1 cellular context compared by ENCODE assay signal in the genomic region with DNA sequence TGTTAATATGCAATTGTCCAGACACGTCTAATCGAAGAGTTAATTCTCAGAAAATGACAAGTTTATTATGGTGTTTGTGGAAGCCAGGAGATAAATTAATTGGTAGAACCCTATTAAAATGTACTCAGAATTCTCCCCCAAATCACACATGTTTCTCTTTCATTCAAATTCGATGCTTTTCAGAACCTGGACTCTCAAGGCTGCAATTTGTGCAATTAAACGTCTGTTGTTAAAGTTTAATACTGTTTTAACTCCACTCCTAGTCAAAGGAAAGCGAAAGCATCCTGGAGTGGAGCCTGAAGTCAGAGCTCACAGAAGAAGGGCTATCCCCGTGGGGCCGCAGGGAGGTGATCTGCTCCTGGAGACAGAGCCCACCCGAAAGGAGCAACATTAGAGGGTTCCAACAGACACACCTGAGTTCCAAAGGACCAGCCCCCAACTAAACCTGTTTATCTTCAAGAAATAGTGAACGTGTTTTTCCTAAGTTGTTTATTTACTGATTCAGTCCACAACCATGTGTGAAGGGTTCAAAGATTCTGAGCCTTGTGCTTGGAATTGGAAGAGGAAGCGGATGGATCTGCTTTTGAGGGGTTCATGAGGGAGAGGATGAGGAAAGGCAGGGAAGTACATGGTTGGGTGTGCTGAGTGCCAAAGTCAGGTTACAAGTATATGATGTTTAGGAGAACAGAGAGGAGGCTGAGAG.
TF ChIP-seq lines count a peak whose summit lies in the region.

No MANE protein-coding gene starts in this region.

TF ChIP-seq in neural cell, 6 proteins besides CTCF, POLR2A, EP300 and RAD21 (continued from another document):
- TF ChIP-seq, protein P1, sequence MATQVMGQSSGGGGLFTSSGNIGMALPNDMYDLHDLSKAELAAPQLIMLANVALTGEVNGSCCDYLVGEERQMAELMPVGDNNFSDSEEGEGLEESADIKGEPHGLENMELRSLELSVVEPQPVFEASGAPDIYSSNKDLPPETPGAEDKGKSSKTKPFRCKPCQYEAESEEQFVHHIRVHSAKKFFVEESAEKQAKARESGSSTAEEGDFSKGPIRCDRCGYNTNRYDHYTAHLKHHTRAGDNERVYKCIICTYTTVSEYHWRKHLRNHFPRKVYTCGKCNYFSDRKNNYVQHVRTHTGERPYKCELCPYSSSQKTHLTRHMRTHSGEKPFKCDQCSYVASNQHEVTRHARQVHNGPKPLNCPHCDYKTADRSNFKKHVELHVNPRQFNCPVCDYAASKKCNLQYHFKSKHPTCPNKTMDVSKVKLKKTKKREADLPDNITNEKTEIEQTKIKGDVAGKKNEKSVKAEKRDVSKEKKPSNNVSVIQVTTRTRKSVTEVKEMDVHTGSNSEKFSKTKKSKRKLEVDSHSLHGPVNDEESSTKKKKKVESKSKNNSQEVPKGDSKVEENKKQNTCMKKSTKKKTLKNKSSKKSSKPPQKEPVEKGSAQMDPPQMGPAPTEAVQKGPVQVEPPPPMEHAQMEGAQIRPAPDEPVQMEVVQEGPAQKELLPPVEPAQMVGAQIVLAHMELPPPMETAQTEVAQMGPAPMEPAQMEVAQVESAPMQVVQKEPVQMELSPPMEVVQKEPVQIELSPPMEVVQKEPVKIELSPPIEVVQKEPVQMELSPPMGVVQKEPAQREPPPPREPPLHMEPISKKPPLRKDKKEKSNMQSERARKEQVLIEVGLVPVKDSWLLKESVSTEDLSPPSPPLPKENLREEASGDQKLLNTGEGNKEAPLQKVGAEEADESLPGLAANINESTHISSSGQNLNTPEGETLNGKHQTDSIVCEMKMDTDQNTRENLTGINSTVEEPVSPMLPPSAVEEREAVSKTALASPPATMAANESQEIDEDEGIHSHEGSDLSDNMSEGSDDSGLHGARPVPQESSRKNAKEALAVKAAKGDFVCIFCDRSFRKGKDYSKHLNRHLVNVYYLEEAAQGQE (IDR thresholded peaks at IDR 0.05; ENCODE audit: borderline replicate concordance) = no peak
TF ChIP-seq in neural cell: peak in this region for 0.
